Comparison of ENCODE assay signal across 8 cellular contexts in genomic region chr6:40845588-40845987, GRCh38.
DNase-seq lines count a peak whose midpoint lies in the region; ATAC-seq, FAIRE-seq and TF ChIP-seq lines count a peak whose summit lies in the region.

No MANE protein-coding gene starts in this region.

- no peak for FAIRE-seq in small intestine (lab: Jason Lieb, UNC)

- ATAC-seq in heart right ventricle (peak in 1 of 8 donors; percentile 29), GM19467 (IDR thresholded peaks at IDR 0.05; ENCODE audit: unreplicated experiment) (no peak), HG02642 (IDR thresholded peaks at IDR 0.05; ENCODE audit: poor library complexity, unreplicated experiment) (no peak)

- H3K9ac ChIP-seq in KMS-11, result no peak overlapping the region

- H3K27ac ChIP-seq in KMS-11, result no peak overlapping the region
- no peak overlapping the region for H3K27ac ChIP-seq in heart right ventricle
- no peak overlapping the region for H3K27ac ChIP-seq in small intestine (ENCODE audit: low read depth in 1 of 2, low read length in 1 of 2)

- H3K4me3 ChIP-seq in KMS-11 (IDR thresholded peaks at IDR 0.05; ENCODE audit: insufficient read depth, low read depth, low read length), result no peak overlapping the region
- no peak overlapping the region for H3K4me3 ChIP-seq in WI38 (ENCODE audit: low read depth, low read length)
- no peak overlapping the region for H3K4me3 ChIP-seq in heart right ventricle
- H3K4me3 ChIP-seq in small intestine (ENCODE audit: low read depth in 1 of 2, low read length in 2 of 2), result no peak overlapping the region

- DNase-seq in NCI-H2107 (lab: John Stamatoyannopoulos, UW), result peak; percentile 7
- no peak for DNase-seq in NCI-H2107 treated with DMSO at 0.1 percent for 48 hours (lab: John Stamatoyannopoulos, UW; ENCODE audit: unreplicated experiment)
- DNase-seq in heart right ventricle, result peak in 1 of 2 donors; percentile 35
- peak; percentile 36 for DNase-seq in small intestine

- H3K27me3 ChIP-seq in KMS-11 (ENCODE audit: insufficient read depth, low read depth), result no peaks in the 10 kb centered on the region
- H3K27me3 ChIP-seq in heart right ventricle, result peaks cover 0 to 28% (median 12%) of the 10 kb centered on the region in 7 donors
- peaks cover 0 to 4% of the 10 kb centered on the region in 2 donors for H3K27me3 ChIP-seq in small intestine (ENCODE audit: control insufficient read depth in 2 of 2, insufficient read depth in 2 of 2, low read length in 2 of 2)

- H3K9me3 ChIP-seq in heart right ventricle (no peaks in the 10 kb centered on the region), small intestine (ENCODE audit: control insufficient read depth, low read depth) (no peaks in the 10 kb centered on the region)

- 33 to 44% methylated on average over 3 of the region's 3 CpGs for WGBS in heart right ventricle, 2 donors
- 49 to 58% (median 53%) methylated on average over 3 of the region's 3 CpGs for whole genome bisulfite sequencing in small intestine, 3 donors

- no peak overlapping the region for H3K4me2 ChIP-seq in KMS-11

- no peak overlapping the region for H2AFZ ChIP-seq in KMS-11 (ENCODE audit: low read depth)

- H3K4me1 ChIP-seq in KMS-11 (ENCODE audit: low read depth, poor library complexity, severe bottlenecking) (no peaks in the 10 kb centered on the region), heart right ventricle (peaks cover 0 to 14% (median 0%) of the 10 kb centered on the region in 9 donors), small intestine (ENCODE audit: control insufficient read depth in 2 of 2, insufficient read depth in 1 of 2, low read depth in 1 of 2, low read length in 1 of 2) (no peaks in the 10 kb centered on the region)

- peak; percentile 48 for TF ChIP-seq CTCF in KMS-11 (conservative IDR thresholded peaks at IDR 0.05; ENCODE audit: low read depth, low read length)
- peak; percentile 57 for TF ChIP-seq CTCF in WI38 (IDR thresholded peaks at IDR 0.05; ENCODE audit: low read depth, low read length)
- TF ChIP-seq CTCF in heart right ventricle (IDR thresholded peaks at IDR 0.05), result peak; percentile 8 to 63 (median 52)

- intact Hi-C loops in heart right ventricle (cut with DNase I), result loop anchor here in 6 of 10 donors (5.0 to 10.0 kb wide), 6 partner anchors 182 to 863 kb away; no protein-coding TSS in a partner anchor

- no peaks in the 10 kb centered on the region for H4K20me1 ChIP-seq in KMS-11 (ENCODE audit: insufficient read depth)

- no peaks in the 10 kb centered on the region for H3K36me3 ChIP-seq in KMS-11 (ENCODE audit: insufficient read depth)
- H3K36me3 ChIP-seq in heart right ventricle, result no peaks in the 10 kb centered on the region
- no peaks in the 10 kb centered on the region for H3K36me3 ChIP-seq in small intestine (ENCODE audit: control insufficient read depth in 2 of 2, insufficient read depth in 2 of 2, low read length in 2 of 2)

- no peaks in the 10 kb centered on the region for H3K79me2 ChIP-seq in KMS-11 (ENCODE audit: insufficient read depth, low read depth)
